ENCODE assay signal across 14 cellular contexts in the genomic region with DNA sequence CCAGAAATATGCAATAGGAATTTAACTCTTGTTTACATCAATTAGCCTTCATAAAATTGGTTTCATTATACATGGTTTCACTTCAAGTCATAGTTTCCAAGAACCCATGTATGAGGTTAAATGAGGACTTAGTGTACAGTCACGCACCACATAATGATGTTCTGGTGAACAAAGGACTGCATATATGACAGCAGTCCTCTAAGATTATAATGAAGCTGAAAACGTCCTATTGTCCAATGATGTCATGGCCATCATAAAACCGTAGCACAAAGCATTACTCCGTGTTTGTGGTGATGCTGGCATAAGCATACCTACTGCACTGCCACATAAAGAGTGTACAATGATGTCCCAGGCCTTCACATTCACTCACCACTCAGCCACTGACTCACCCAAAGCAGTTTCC. TPM values are rescaled to one million over a fixed set of nuclear protein-coding genes. Genes with fewer than 3 reads are reported as not detected.
DNase-seq lines count a peak whose midpoint lies in the region; ATAC-seq and TF ChIP-seq lines count a peak whose summit lies in the region.
"Had no signal": no experiment of that assay in that cellular context is flagged by ENCODE, and none has a peak within 500 bp of the region (broad histone marks: within the 10 kb centered on the region; RNA-seq: fewer than 3 reads in every experiment).

No MANE protein-coding gene starts in this region.

- peaks cover 5% of the 10 kb centered on the region for H3K9me3 Mint-ChIP-seq in activated CD4-positive, alpha-beta T cell treated with anti-CD3 and anti-CD28 coated beads, Interleukin-2, amount 10 ng/mL, durations not matched to agents 24 days and 14 days
- H3K9me3 Mint-ChIP-seq in activated T-helper 2 cell treated with anti-CD3 and anti-CD28 coated beads, Interferon-gamma antibody, Interleukin-2, Interleukin-4, amounts not matched to agents 10 μg/mL and 5 μg/mL and 100 μg/mL, durations not matched to agents 14 hours and 24 hours and 36 hours, result peaks cover 13% of the 10 kb centered on the region
- no peaks in the 10 kb centered on the region for H3K9me3 Mint-ChIP-seq in endothelial cell (ENCODE audit: unreplicated experiment)

- peaks cover 2 to 3% of the 10 kb centered on the region in 2 donors for H3K36me3 ChIP-seq in aorta (ENCODE audit: control insufficient read depth in 1 of 2, insufficient read depth in 2 of 2, low read length in 1 of 2)
- H3K36me3 ChIP-seq: ascending aorta had no signal

- ATAC-seq in GM21526 (IDR thresholded peaks at IDR 0.05; ENCODE audit: low FRiP score, unreplicated experiment) (peak; percentile 82), HG03103 (IDR thresholded peaks at IDR 0.05; ENCODE audit: low read depth, unreplicated experiment) (peak; percentile 65), aorta (ENCODE audit: low FRiP score) (no peak)
- ATAC-seq: A549, esophagus mucosa, HCT116 had no signal

- H3K9me3 ChIP-seq in aorta (ENCODE audit: control insufficient read depth, low read length), result no peaks in the 10 kb centered on the region
- H3K9me3 ChIP-seq: A549, ascending aorta had no signal

- no peaks in the 10 kb centered on the region for H3K4me1 ChIP-seq in aorta (ENCODE audit: control insufficient read depth in 1 of 2, insufficient read depth in 2 of 2, low read length in 2 of 2)
- H3K4me1 ChIP-seq: A549, ascending aorta had no signal

- no peaks in the 10 kb centered on the region for H3K27me3 ChIP-seq in aorta (ENCODE audit: control insufficient read depth in 1 of 2, insufficient read depth in 2 of 2, low read length in 1 of 2)
- H3K27me3 ChIP-seq: ascending aorta had no signal

- H3K27ac Mint-ChIP-seq in activated CD4-positive, alpha-beta T cell treated with anti-CD3 and anti-CD28 coated beads, Interleukin-2, amount 10 ng/mL, durations not matched to agents 24 days and 14 days, result peak overlapping the region; percentile 89
- H3K27ac Mint-ChIP-seq in activated T-helper 2 cell treated with anti-CD3 and anti-CD28 coated beads, Interferon-gamma antibody, Interleukin-2, Interleukin-4, amounts not matched to agents 10 μg/mL and 5 μg/mL and 100 μg/mL, durations not matched to agents 14 hours and 24 hours and 36 hours, result peak overlapping the region; percentile 95
- no peak overlapping the region for H3K27ac Mint-ChIP-seq in endothelial cell (ENCODE audit: unreplicated experiment)

- H3K4me3 Mint-ChIP-seq in activated CD4-positive, alpha-beta T cell treated with anti-CD3 and anti-CD28 coated beads, Interleukin-2, amount 10 ng/mL, durations not matched to agents 24 days and 14 days, result peak overlapping the region; percentile 63
- peak overlapping the region; percentile 62 for H3K4me3 Mint-ChIP-seq in activated T-helper 2 cell treated with anti-CD3 and anti-CD28 coated beads, Interferon-gamma antibody, Interleukin-2, Interleukin-4, amounts not matched to agents 10 μg/mL and 5 μg/mL and 100 μg/mL, durations not matched to agents 14 hours and 24 hours and 36 hours (ENCODE audit: low read depth)
- H3K4me3 Mint-ChIP-seq in endothelial cell (ENCODE audit: unreplicated experiment), result no peak overlapping the region

- intact Hi-C loops in activated CD4-positive, alpha-beta T cell treated with anti-CD3 and anti-CD28 coated beads, Interleukin-2, amount 10 ng/mL, durations not matched to agents 24 days and 14 days (cut with micrococcal nuclease), result loop anchor here (1.0 to 2.0 kb wide), 2 partner anchors 15 to 30 kb away; no protein-coding TSS in a partner anchor
- intact Hi-C loops in activated T-helper 2 cell treated with anti-CD3 and anti-CD28 coated beads, Interferon-gamma antibody, Interleukin-2, Interleukin-4, amounts not matched to agents 10 μg/mL and 5 μg/mL and 100 μg/mL, durations not matched to agents 14 hours and 24 hours and 36 hours (cut with micrococcal nuclease), result loop anchor here (1.0 kb wide), 2 partner anchors 9 to 20 kb away; no protein-coding TSS in a partner anchor
- intact Hi-C loops in aorta (cut with DNase I), result no loop called here

- 84 to 85% methylated on average over 4 of the region's 4 CpGs for WGBS in aorta, 2 donors

- H3K27ac ChIP-seq in aorta (ENCODE audit: low read depth in 1 of 2, low read length in 2 of 2), result no peak overlapping the region
- H3K27ac ChIP-seq: A549, ascending aorta had no signal

- in situ Hi-C loops in KBM-7 (cut with MboI; ENCODE audit: low pct_unique_long_range_greater_than_20kb, low sequenced_read_pairs), result no loop called here

- peaks cover 33% of the 10 kb centered on the region for H3K4me1 Mint-ChIP-seq in activated CD4-positive, alpha-beta T cell treated with anti-CD3 and anti-CD28 coated beads, Interleukin-2, amount 10 ng/mL, durations not matched to agents 24 days and 14 days
- H3K4me1 Mint-ChIP-seq in activated T-helper 2 cell treated with anti-CD3 and anti-CD28 coated beads, Interferon-gamma antibody, Interleukin-2, Interleukin-4, amounts not matched to agents 10 μg/mL and 5 μg/mL and 100 μg/mL, durations not matched to agents 14 hours and 24 hours and 36 hours (ENCODE audit: low read depth), result peaks cover 45% of the 10 kb centered on the region
- H3K4me1 Mint-ChIP-seq in endothelial cell (ENCODE audit: unreplicated experiment), result peaks cover 5% of the 10 kb centered on the region

- no peak for TF ChIP-seq CTCF in endothelial cell (IDR thresholded peaks at IDR 0.05; ENCODE audit: unreplicated experiment)

- peaks cover 17% of the 10 kb centered on the region for H3K36me3 Mint-ChIP-seq in activated CD4-positive, alpha-beta T cell treated with anti-CD3 and anti-CD28 coated beads, Interleukin-2, amount 10 ng/mL, durations not matched to agents 24 days and 14 days (ENCODE audit: low read depth)
- H3K36me3 Mint-ChIP-seq in activated T-helper 2 cell treated with anti-CD3 and anti-CD28 coated beads, Interferon-gamma antibody, Interleukin-2, Interleukin-4, amounts not matched to agents 10 μg/mL and 5 μg/mL and 100 μg/mL, durations not matched to agents 14 hours and 24 hours and 36 hours (ENCODE audit: low read depth), result peaks cover 26% of the 10 kb centered on the region
- H3K36me3 Mint-ChIP-seq in endothelial cell (ENCODE audit: low read depth, unreplicated experiment), result no peaks in the 10 kb centered on the region

- DNase-seq in activated CD4-positive, alpha-beta T cell treated with anti-CD3 and anti-CD28 coated beads, Interleukin-2, amount 10 ng/mL, durations not matched to agents 24 days and 14 days, result peak; percentile 73
- DNase-seq in activated CD4-positive, alpha-beta T cell treated with anti-CD3 and anti-CD28 coated beads, Interleukin-2, amount 50 U/mL, for 4 hours, result no peak
- peak; percentile 25 for DNase-seq in activated T-helper 2 cell treated with anti-CD3 and anti-CD28 coated beads, Interferon-gamma antibody, Interleukin-2, Interleukin-4, amounts not matched to agents 10 μg/mL and 5 μg/mL and 100 μg/mL, durations not matched to agents 14 hours and 24 hours and 36 hours (ENCODE audit: low spot score)
- no peak for DNase-seq in KBM-7
- DNase-seq in aorta, result no peak
- no peak for DNase-seq in endothelial cell (ENCODE audit: low spot score)
- DNase-seq: NCI-H1105 treated with DMSO at 0.1 percent for 48 hours, OCI-M1 had no signal

- no peaks in the 10 kb centered on the region for H3K27me3 Mint-ChIP-seq in activated CD4-positive, alpha-beta T cell treated with anti-CD3 and anti-CD28 coated beads, Interleukin-2, amount 10 ng/mL, durations not matched to agents 24 days and 14 days
- no peaks in the 10 kb centered on the region for H3K27me3 Mint-ChIP-seq in activated T-helper 2 cell treated with anti-CD3 and anti-CD28 coated beads, Interferon-gamma antibody, Interleukin-2, Interleukin-4, amounts not matched to agents 10 μg/mL and 5 μg/mL and 100 μg/mL, durations not matched to agents 14 hours and 24 hours and 36 hours (ENCODE audit: low read depth)
- peaks cover 3% of the 10 kb centered on the region for H3K27me3 Mint-ChIP-seq in endothelial cell (ENCODE audit: unreplicated experiment)

- no peak overlapping the region for H3K4me3 ChIP-seq in aorta (ENCODE audit: low read length in 2 of 2)
- H3K4me3 ChIP-seq: A549, ascending aorta had no signal

RNA-seq across cellular contexts. Expression of gene SMCO4, which starts 31.1 kb away (rescaled TPM):
- total RNA-seq in activated CD4-positive, alpha-beta T cell treated with anti-CD3 and anti-CD28 coated beads, Interleukin-2, amount 10 ng/mL, durations not matched to agents 24 days and 14 days, result 30.0 and 33.7 TPM in 2 replicates
- total RNA-seq in activated T-helper 2 cell treated with anti-CD3 and anti-CD28 coated beads, Interferon-gamma antibody, Interleukin-2, Interleukin-4, amounts not matched to agents 10 μg/mL and 5 μg/mL and 100 μg/mL, durations not matched to agents 14 hours and 24 hours and 36 hours, result 40.8 and 41.5 TPM in 2 replicates
- 10 to 100 TPM; 24.9 to 26.4 TPM for total RNA-seq in aorta
- 10 to 100 TPM; 16.1 to 41.4 TPM for polyA plus RNA-seq in aorta
- 23.7 TPM for total RNA-seq in endothelial cell (ENCODE audit: unreplicated experiment)

Comparison
In these comparisons a context has a peak if more than half of its experiments do, and no peak if none do; other contexts are left out.
1. DNase-seq: peak in activated CD4-positive, alpha-beta T cell treated with anti-CD3 and anti-CD28 coated beads, Interleukin-2, amount 10 ng/mL, durations not matched to agents 24 days and 14 days (single experiment) and activated T-helper 2 cell treated with anti-CD3 and anti-CD28 coated beads, Interferon-gamma antibody, Interleukin-2, Interleukin-4, amounts not matched to agents 10 μg/mL and 5 μg/mL and 100 μg/mL, durations not matched to agents 14 hours and 24 hours and 36 hours (single experiment); none in activated CD4-positive, alpha-beta T cell treated with anti-CD3 and anti-CD28 coated beads, Interleukin-2, amount 50 U/mL, for 4 hours (0 of 2), KBM-7 (single experiment), aorta (0 of 2) and endothelial cell (single experiment).
2. intact Hi-C loops: an anchor here in activated CD4-positive, alpha-beta T cell treated with anti-CD3 and anti-CD28 coated beads, Interleukin-2, amount 10 ng/mL, durations not matched to agents 24 days and 14 days (1.0 to 2.0 kb wide) and activated T-helper 2 cell treated with anti-CD3 and anti-CD28 coated beads, Interferon-gamma antibody, Interleukin-2, Interleukin-4, amounts not matched to agents 10 μg/mL and 5 μg/mL and 100 μg/mL, durations not matched to agents 14 hours and 24 hours and 36 hours (1.0 kb wide); none called in aorta.